ENCODE assay signal across 10 cellular contexts in genomic region chr17:77645441-77646430, GRCh38.
A peak's percentile ranks its signal among the peaks of the same experiment; 100 is the strongest.
DNase-seq lines count a peak whose midpoint lies in the region; ATAC-seq and TF ChIP-seq lines count a peak whose summit lies in the region.
"Had no signal": no experiment of that assay in that cellular context is flagged by ENCODE, and none has a peak within 500 bp of the region (broad histone marks: within the 10 kb centered on the region; RNA-seq: fewer than 3 reads in every experiment).

No MANE protein-coding gene starts in this region.

- peak overlapping the region; percentile 53 for H3K9ac ChIP-seq in DND-41 (ENCODE audit: low read depth, low read length)

- no peaks in the 10 kb centered on the region for H3K36me3 Mint-ChIP-seq in activated CD4-positive, alpha-beta T cell treated with anti-CD3 and anti-CD28 coated beads, Interleukin-2, amount 10 ng/mL, durations not matched to agents 24 days and 14 days (ENCODE audit: low read depth)
- peaks cover 9% of the 10 kb centered on the region for H3K36me3 Mint-ChIP-seq in chondrocyte (ENCODE audit: low read depth)

- peak overlapping the region; percentile 72 for H2AFZ ChIP-seq in DND-41 (ENCODE audit: low read depth, low read length)

- H3K9me3 Mint-ChIP-seq in activated CD4-positive, alpha-beta T cell treated with anti-CD3 and anti-CD28 coated beads, Interleukin-2, amount 10 ng/mL, durations not matched to agents 24 days and 14 days: no peaks in the 10 kb centered on the region
- peaks cover 15% of the 10 kb centered on the region for H3K9me3 Mint-ChIP-seq in chondrocyte (ENCODE audit: low read depth)

- H4K20me1 ChIP-seq in DND-41 (ENCODE audit: insufficient read depth, low read length): no peaks in the 10 kb centered on the region

- H3K27me3 Mint-ChIP-seq in activated CD4-positive, alpha-beta T cell treated with anti-CD3 and anti-CD28 coated beads, Interleukin-2, amount 10 ng/mL, durations not matched to agents 24 days and 14 days: peaks cover 6% of the 10 kb centered on the region
- peaks cover 13% of the 10 kb centered on the region for H3K27me3 Mint-ChIP-seq in chondrocyte (ENCODE audit: low read depth)

- H3K4me2 ChIP-seq in DND-41 (ENCODE audit: insufficient read depth, low read length): peak overlapping the region; percentile 68

- H3K4me3 ChIP-seq in DND-41 (ENCODE audit: low read depth in 1 of 2, low read length in 2 of 2): peak overlapping the region in 1 of 2 experiments; percentile 47; a peak in 3 of 4 replicates
- H3K4me3 ChIP-seq in esophagus muscularis mucosa: no peak overlapping the region
- H3K4me3 ChIP-seq: pancreas had no signal

- intact Hi-C loops in activated CD4-positive, alpha-beta T cell treated with anti-CD3 and anti-CD28 coated beads, Interleukin-2, amount 10 ng/mL, durations not matched to agents 24 days and 14 days (cut with micrococcal nuclease): loop anchor here (1.0 to 10.0 kb wide), 5 partner anchors 11 to 301 kb away; no protein-coding TSS in a partner anchor
- intact Hi-C loops in esophagus muscularis mucosa (cut with DNase I): no loop called here

- WGBS in esophagus muscularis mucosa: 69% methylated on average over 20 of the region's 29 CpGs

- H3K4me1 ChIP-seq in DND-41 (ENCODE audit: insufficient read depth, low read length) (peaks cover 25% of the 10 kb centered on the region), esophagus muscularis mucosa (peaks cover 0 to 2% (median 0%) of the 10 kb centered on the region in 4 donors)
- H3K4me1 ChIP-seq: pancreas had no signal

- H3K36me3 ChIP-seq in DND-41 (ENCODE audit: insufficient read depth, low read length) (no peaks in the 10 kb centered on the region), esophagus muscularis mucosa (no peaks in the 10 kb centered on the region)
- H3K36me3 ChIP-seq: pancreas had no signal

- peak overlapping the region; percentile 95 for H3K27ac Mint-ChIP-seq in activated CD4-positive, alpha-beta T cell treated with anti-CD3 and anti-CD28 coated beads, Interleukin-2, amount 10 ng/mL, durations not matched to agents 24 days and 14 days
- H3K27ac Mint-ChIP-seq in chondrocyte (ENCODE audit: unreplicated experiment): peak overlapping the region; percentile 41

- no peak for TF ChIP-seq POLR2A in esophagus muscularis mucosa (IDR thresholded peaks at IDR 0.05; ENCODE audit: low read depth)

- peak; percentile 90 for DNase-seq in DND-41
- peak; percentile 84 for DNase-seq in activated CD4-positive, alpha-beta T cell treated with anti-CD3 and anti-CD28 coated beads, Interleukin-2, amount 10 ng/mL, durations not matched to agents 24 days and 14 days
- peak; percentile 47 for DNase-seq in chondrocyte (ENCODE audit: low spot score)
- peak; percentile 69 for DNase-seq in stimulated activated CD4-positive, alpha-beta T cell treated with anti-CD3 and anti-CD28 coated beads, Interleukin-1b, Interleukin-23, amount 100 ng/mL, for 48 hours
- DNase-seq in NCI-H2171 (lab: John Stamatoyannopoulos, UW): no peak
- no peak for DNase-seq in esophagus muscularis mucosa (ENCODE audit: extremely low spot score)
- DNase-seq: pancreas had no signal

- H3K9me3 ChIP-seq in DND-41 (ENCODE audit: insufficient read depth, low read length, severe bottlenecking) (no peaks in the 10 kb centered on the region), esophagus muscularis mucosa (peaks cover 0 to 5% (median 0%) of the 10 kb centered on the region in 4 donors)
- H3K9me3 ChIP-seq: pancreas had no signal

- H3K4me3 Mint-ChIP-seq in activated CD4-positive, alpha-beta T cell treated with anti-CD3 and anti-CD28 coated beads, Interleukin-2, amount 10 ng/mL, durations not matched to agents 24 days and 14 days: peak overlapping the region; percentile 72
- H3K4me3 Mint-ChIP-seq in chondrocyte (ENCODE audit: unreplicated experiment): no peak overlapping the region

- peak overlapping the region; percentile 92 for H3K27ac ChIP-seq in DND-41 (ENCODE audit: low read length)
- no peak overlapping the region for H3K27ac ChIP-seq in esophagus muscularis mucosa (replicated peaks in 1 of 4)
- H3K27ac ChIP-seq: pancreas had no signal

- peaks cover 28% of the 10 kb centered on the region for H3K4me1 Mint-ChIP-seq in activated CD4-positive, alpha-beta T cell treated with anti-CD3 and anti-CD28 coated beads, Interleukin-2, amount 10 ng/mL, durations not matched to agents 24 days and 14 days
- peaks cover 11% of the 10 kb centered on the region for H3K4me1 Mint-ChIP-seq in chondrocyte (ENCODE audit: low read depth)

- peak; percentile 94 for ATAC-seq in DND-41 (ENCODE audit: insufficient read depth, low read depth)
- ATAC-seq in HG03460 (IDR thresholded peaks at IDR 0.05; ENCODE audit: unreplicated experiment): no peak
- ATAC-seq in GM18909 (IDR thresholded peaks at IDR 0.05; ENCODE audit: poor library complexity, unreplicated experiment): no peak
- ATAC-seq: Panc1, pancreas had no signal

- TF ChIP-seq CTCF in DND-41 (IDR thresholded peaks at IDR 0.05; ENCODE audit: borderline replicate concordance, extremely low read depth, low read length, poor library complexity, severe bottlenecking): no peak
- no peak for TF ChIP-seq CTCF in chondrocyte (IDR thresholded peaks at IDR 0.05)
- TF ChIP-seq CTCF in esophagus muscularis mucosa (IDR thresholded peaks at IDR 0.05): no peak

- no peaks in the 10 kb centered on the region for H3K79me2 ChIP-seq in DND-41 (ENCODE audit: insufficient read depth, low read length)

- no peaks in the 10 kb centered on the region for H3K27me3 ChIP-seq in DND-41 (ENCODE audit: insufficient read depth, low read length, poor library complexity)
- H3K27me3 ChIP-seq in esophagus muscularis mucosa: no peaks in the 10 kb centered on the region
- H3K27me3 ChIP-seq: pancreas had no signal

- TF ChIP-seq EP300 in esophagus muscularis mucosa (IDR thresholded peaks at IDR 0.05): no peak

Comparison
In these comparisons a context has a peak if more than half of its experiments do, and no peak if none do; other contexts are left out.
1. DNase-seq: peak in DND-41 (single experiment), activated CD4-positive, alpha-beta T cell treated with anti-CD3 and anti-CD28 coated beads, Interleukin-2, amount 10 ng/mL, durations not matched to agents 24 days and 14 days (single experiment), chondrocyte (single experiment) and stimulated activated CD4-positive, alpha-beta T cell treated with anti-CD3 and anti-CD28 coated beads, Interleukin-1b, Interleukin-23, amount 100 ng/mL, for 48 hours (single experiment); none in NCI-H2171 (single experiment) and esophagus muscularis mucosa (single experiment).